26 cellular contexts compared by ENCODE assay signal in the genomic region with DNA sequence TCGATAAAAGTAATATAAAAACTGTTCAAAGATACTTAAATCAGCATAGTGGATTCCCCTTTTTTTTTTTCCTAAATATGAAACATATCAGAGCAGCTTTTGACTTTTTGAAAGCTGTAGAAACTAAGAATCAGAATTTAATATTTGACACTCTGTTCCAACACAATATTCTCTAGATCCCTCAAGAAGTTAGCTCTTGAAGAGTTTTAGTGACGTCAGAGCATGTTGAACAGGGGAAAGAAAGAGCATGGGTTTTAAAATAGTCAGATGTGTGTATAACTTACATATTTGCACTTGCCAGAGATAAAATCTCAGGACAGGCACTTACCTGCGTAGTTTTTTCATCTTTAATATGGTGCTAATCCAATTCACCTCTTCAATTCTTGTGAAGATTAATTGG.
"Had no signal": no experiment of that assay in that cellular context is flagged by ENCODE, and none has a peak within 500 bp of the region (broad histone marks: within the 10 kb centered on the region; RNA-seq: fewer than 3 reads in every experiment).

No MANE protein-coding gene starts in this region.

- H3K36me3 ChIP-seq: neural progenitor cell, pancreas, prostate gland, right atrium auricular region, sigmoid colon, suprapubic skin, tibial artery, transverse colon, vagina had no signal

- FAIRE-seq: pancreas, small intestine had no signal

- H3K27me3 ChIP-seq: neural progenitor cell, pancreas, right atrium auricular region, sigmoid colon, suprapubic skin, testis, tibial artery, transverse colon, vagina had no signal

- H3K4me1 ChIP-seq: neural progenitor cell, pancreas, prostate gland, right atrium auricular region, suprapubic skin, testis, vagina had no signal

- H3K9me3 ChIP-seq: pancreas, prostate gland, right atrium auricular region, sigmoid colon, suprapubic skin, testis, tibial artery, transverse colon, vagina had no signal

- DNase-seq: naive B cell; naive thymus-derived CD8-positive, alpha-beta T cell; pancreas; retina; sigmoid colon; small intestine; stimulated activated CD4-positive, alpha-beta T cell treated with anti-CD3 and anti-CD28 coated beads, Interleukin-15, amount 100 ng/mL, for 24 hours; stimulated activated CD4-positive, alpha-beta T cell treated with anti-CD3 and anti-CD28 coated beads, Interleukin-2, amount 100 ng/mL, for 24 hours; stimulated activated CD4-positive, alpha-beta T cell treated with anti-CD3 and anti-CD28 coated beads, Interleukin-4, amount 100 ng/mL, for 1 hour; stimulated activated CD4-positive, alpha-beta T cell treated with anti-CD3 and anti-CD28 coated beads, Interleukin-4, amount 100 ng/mL, for 4 hours; stimulated activated CD8-positive, alpha-beta memory T cell treated with anti-CD3 and anti-CD28 coated beads, Interleukin-4, amount 100 ng/mL, for 48 hours; stimulated activated naive CD4-positive, alpha-beta T cell; stimulated activated naive CD8-positive, alpha-beta T cell treated with anti-CD3 and anti-CD28 coated beads, Interleukin-15, amount 100 ng/mL, for 72 hours; stimulated activated naive CD8-positive, alpha-beta T cell treated with anti-CD3 and anti-CD28 coated beads, Interleukin-15, Interleukin-2, amounts not matched to agents 100 U/mL and 50 U/mL, for 24 hours; substantia nigra; testis; tibial artery; transverse colon had no signal

- H3K4me3 Mint-ChIP-seq: naive B cell; naive thymus-derived CD8-positive, alpha-beta T cell; natural killer cell treated with Interleukin-12 subunit alpha and Interleukin-12 subunit beta and Interleukin-15 and Interleukin-18, amount 100 ng/mL, for 72 hours; neural progenitor cell; stimulated activated memory B cell treated with anti-CD40 and anti-IgM and Interleukin-4, amounts not matched to agents 10 μg/mL and 1 μg/mL and 100 μg/mL, for 72 hours; stimulated activated naive CD8-positive, alpha-beta T cell treated with anti-CD3 and anti-CD28 coated beads, Interleukin-15, amount 100 ng/mL, for 72 hours; type B pancreatic cell had no signal

- ATAC-seq: naive thymus-derived CD8-positive, alpha-beta T cell; natural killer cell treated with Interleukin-12 subunit alpha and Interleukin-12 subunit beta and Interleukin-15 and Interleukin-18, amount 100 ng/mL, for 72 hours; pancreas; stimulated activated memory B cell treated with anti-CD40 and anti-IgM and Interleukin-4, amounts not matched to agents 10 μg/mL and 1 μg/mL and 100 μg/mL, for 72 hours; stimulated activated naive CD8-positive, alpha-beta T cell treated with anti-CD3 and anti-CD28 coated beads, Interleukin-15, amount 100 ng/mL, for 72 hours; stimulated activated naive CD8-positive, alpha-beta T cell treated with anti-CD3 and anti-CD28 coated beads, Interleukin-15, Interleukin-2, amounts not matched to agents 100 U/mL and 50 U/mL, for 24 hours had no signal

- H3K9me3 Mint-ChIP-seq: neural progenitor cell, type B pancreatic cell had no signal

- H3K27me3 Mint-ChIP-seq: naive B cell; natural killer cell treated with Interleukin-12 subunit alpha and Interleukin-12 subunit beta and Interleukin-15 and Interleukin-18, amount 100 ng/mL, for 72 hours; stimulated activated memory B cell treated with anti-CD40 and anti-IgM and Interleukin-4, amounts not matched to agents 10 μg/mL and 1 μg/mL and 100 μg/mL, for 72 hours; stimulated activated naive CD8-positive, alpha-beta T cell treated with anti-CD3 and anti-CD28 coated beads, Interleukin-15, amount 100 ng/mL, for 72 hours; type B pancreatic cell had no signal

- H2AFZ ChIP-seq: neural progenitor cell had no signal

- H3K27ac Mint-ChIP-seq: naive B cell; naive thymus-derived CD8-positive, alpha-beta T cell; natural killer cell treated with Interleukin-12 subunit alpha and Interleukin-12 subunit beta and Interleukin-15 and Interleukin-18, amount 100 ng/mL, for 72 hours; neural progenitor cell; stimulated activated memory B cell treated with anti-CD40 and anti-IgM and Interleukin-4, amounts not matched to agents 10 μg/mL and 1 μg/mL and 100 μg/mL, for 72 hours; stimulated activated naive CD8-positive, alpha-beta T cell treated with anti-CD3 and anti-CD28 coated beads, Interleukin-15, amount 100 ng/mL, for 72 hours; type B pancreatic cell had no signal

- H3K9ac ChIP-seq: neural progenitor cell had no signal

- H3K36me3 Mint-ChIP-seq: naive B cell; naive thymus-derived CD8-positive, alpha-beta T cell; natural killer cell treated with Interleukin-12 subunit alpha and Interleukin-12 subunit beta and Interleukin-15 and Interleukin-18, amount 100 ng/mL, for 72 hours; neural progenitor cell; stimulated activated memory B cell treated with anti-CD40 and anti-IgM and Interleukin-4, amounts not matched to agents 10 μg/mL and 1 μg/mL and 100 μg/mL, for 72 hours; type B pancreatic cell had no signal

- H3K4me2 ChIP-seq: neural progenitor cell had no signal

- H3K4me3 ChIP-seq: neural progenitor cell, pancreas, suprapubic skin, tibial artery, vagina had no signal

- H3K4me1 Mint-ChIP-seq: naive B cell; naive thymus-derived CD8-positive, alpha-beta T cell; stimulated activated memory B cell treated with anti-CD40 and anti-IgM and Interleukin-4, amounts not matched to agents 10 μg/mL and 1 μg/mL and 100 μg/mL, for 72 hours; stimulated activated naive CD8-positive, alpha-beta T cell treated with anti-CD3 and anti-CD28 coated beads, Interleukin-15, amount 100 ng/mL, for 72 hours had no signal

- H3K27ac ChIP-seq: neural progenitor cell, pancreas, prostate gland, right atrium auricular region, suprapubic skin, transverse colon, vagina had no signal
